22 cellular contexts compared by ENCODE assay signal in genomic region chrX:12700745-12701144, GRCh38.
"Had no signal": no experiment of that assay in that cellular context is flagged by ENCODE, and none has a peak within 500 bp of the region (broad histone marks: within the 10 kb centered on the region; RNA-seq: fewer than 3 reads in every experiment).

No MANE protein-coding gene starts in this region.

- ATAC-seq: foreskin keratinocyte; left cardiac atrium; naive thymus-derived CD4-positive, alpha-beta T cell; right lobe of liver; stimulated activated memory B cell treated with anti-CD40 and anti-IgM and Interleukin-4, amounts not matched to agents 10 μg/mL and 1 μg/mL and 100 μg/mL, for 72 hours had no signal

- DNase-seq: effector CD4-positive, alpha-beta T cell; endodermal cell; erythroblast; foreskin keratinocyte; immature natural killer cell; kidney; left cardiac atrium; left ventricle myocardium inferior; mesenchymal stem cell; naive thymus-derived CD4-positive, alpha-beta T cell; nephron progenitor cell; psoas muscle; retina; right lobe of liver; spleen; stimulated activated CD4-positive, alpha-beta T cell treated with anti-CD3 and anti-CD28 coated beads, Interleukin-15, amount 100 ng/mL, for 24 hours; stimulated activated CD4-positive, alpha-beta T cell treated with anti-CD3 and anti-CD28 coated beads, Interleukin-1b, Interleukin-23, amount 100 ng/mL, for 48 hours; stimulated activated CD4-positive, alpha-beta T cell treated with anti-CD3 and anti-CD28 coated beads, Interleukin-4, amount 100 ng/mL, for 24 hours; tibial artery; upper lobe of left lung; uterus had no signal
